Comparison of ENCODE assay signal across 22 cellular contexts in genomic region chr1:235454021-235454420, GRCh38.
"Had no signal": no experiment of that assay in that cellular context is flagged by ENCODE, and none has a peak within 500 bp of the region (broad histone marks: within the 10 kb centered on the region; RNA-seq: fewer than 3 reads in every experiment).

No MANE protein-coding gene starts in this region.

- H3K27me3 ChIP-seq: colonic mucosa, dorsolateral prefrontal cortex, esophagus muscularis mucosa, esophagus squamous epithelium, foreskin keratinocyte, gastrocnemius medialis, gastroesophageal sphincter, heart left ventricle, heart right ventricle had no signal

- H3K4me1 ChIP-seq: colonic mucosa, esophagus squamous epithelium, foreskin keratinocyte, gastrocnemius medialis, heart left ventricle, heart right ventricle had no signal

- H3K36me3 ChIP-seq: colonic mucosa had no signal

- H3K9me3 ChIP-seq: colonic mucosa, esophagus muscularis mucosa, esophagus squamous epithelium, gastrocnemius medialis, gastroesophageal sphincter, heart left ventricle, heart right ventricle had no signal

- H3K4me3 ChIP-seq: colonic mucosa, coronary artery, dorsolateral prefrontal cortex, esophagus muscularis mucosa, esophagus squamous epithelium, gastrocnemius medialis, gastroesophageal sphincter, heart left ventricle, heart right ventricle had no signal

- H3K27ac ChIP-seq: colonic mucosa, coronary artery, dorsolateral prefrontal cortex, epithelial cell of prostate, esophagus muscularis mucosa, esophagus squamous epithelium, foreskin keratinocyte, gastrocnemius medialis, gastroesophageal sphincter, heart left ventricle, heart right ventricle had no signal

- DNase-seq: colonic mucosa; cortex of kidney; dermis blood vessel endothelial cell; dorsolateral prefrontal cortex; effector CD4-positive, alpha-beta T cell; effector CD8-positive, alpha-beta T cell; effector memory CD4-positive, alpha-beta T cell; effector memory CD8-positive, alpha-beta T cell; endodermal cell; erythroblast; esophagus squamous epithelium; foreskin fibroblast; foreskin keratinocyte; gastrocnemius medialis; glutamatergic neuron; head of caudate nucleus; heart left ventricle; heart right ventricle had no signal
